ENCODE assay signal across 15 cellular contexts in the genomic region with DNA sequence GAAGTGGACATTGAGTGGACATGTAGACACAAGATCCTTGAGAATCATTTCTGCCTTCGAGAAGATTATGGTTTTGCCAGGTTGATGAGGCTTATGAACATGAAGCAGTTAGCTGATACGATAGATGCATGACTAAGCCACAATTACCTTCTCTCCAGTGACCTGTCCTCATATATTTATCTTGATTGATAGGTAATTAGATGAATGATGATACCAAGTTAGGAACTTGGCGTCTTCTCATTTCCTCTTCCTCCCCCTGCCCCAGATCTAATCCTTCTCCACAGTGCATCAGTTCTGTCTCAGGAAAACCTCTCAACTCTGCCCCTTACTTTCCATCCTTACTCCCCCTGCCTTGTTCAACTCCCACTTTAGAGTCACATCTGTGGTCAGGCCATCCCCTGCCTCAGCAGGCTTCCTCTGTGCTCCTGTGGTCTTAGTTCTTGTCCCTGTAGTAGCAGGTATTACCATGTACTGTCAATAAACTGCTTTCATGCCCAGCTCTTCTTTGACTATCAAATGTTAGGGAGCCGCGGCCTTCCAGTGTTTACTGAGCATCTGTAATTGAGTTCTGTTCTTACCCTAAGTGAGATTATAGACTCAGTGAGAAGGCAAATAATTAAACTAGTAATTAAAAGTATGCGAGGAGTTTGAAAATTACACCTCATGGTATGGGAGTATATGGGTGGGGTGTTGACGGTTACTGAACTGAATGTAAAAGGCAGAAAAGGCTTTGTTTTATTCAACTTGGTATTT. TPM values are rescaled to one million over a fixed set of nuclear protein-coding genes. Genes with fewer than 3 reads are reported as not detected.
"Had no signal": no experiment of that assay in that cellular context is flagged by ENCODE, and none has a peak within 500 bp of the region (broad histone marks: within the 10 kb centered on the region; RNA-seq: fewer than 3 reads in every experiment).

No MANE protein-coding gene starts in this region.

- ATAC-seq: gastrocnemius medialis, heart left ventricle had no signal

- H3K36me3 Mint-ChIP-seq: activated naive CD4-positive, alpha-beta T cell treated with anti-CD3 and anti-CD28 coated beads, Interleukin-2, amount 10 ng/mL, durations not matched to agents 7 days and 5 days; immature natural killer cell had no signal

- H3K9me3 Mint-ChIP-seq: activated naive CD4-positive, alpha-beta T cell treated with anti-CD3 and anti-CD28 coated beads, Interleukin-2, amount 10 ng/mL, durations not matched to agents 7 days and 5 days; activated T-helper 2 cell treated with anti-CD3 and anti-CD28 coated beads, Interferon-gamma antibody, Interleukin-2, Interleukin-4, amounts not matched to agents 10 μg/mL and 5 μg/mL and 100 μg/mL, durations not matched to agents 14 hours and 24 hours and 36 hours; endodermal cell; immature natural killer cell had no signal

- H3K27ac ChIP-seq: adrenal gland, gastrocnemius medialis, sigmoid colon, thyroid gland, vagina had no signal

- H3K4me3 Mint-ChIP-seq: activated naive CD4-positive, alpha-beta T cell treated with anti-CD3 and anti-CD28 coated beads, Interleukin-2, amount 10 ng/mL, durations not matched to agents 7 days and 5 days; endodermal cell; immature natural killer cell had no signal

- DNase-seq: activated CD4-positive, alpha-beta T cell treated with anti-CD3 and anti-CD28 coated beads, Interleukin-2, amount 50 U/mL, for 4 hours; activated CD4-positive, CD25-positive, alpha-beta regulatory T cell treated with anti-CD3 and anti-CD28 coated beads, Interleukin-2, amount 50 U/mL, for 72 hours; activated naive CD4-positive, alpha-beta T cell treated with anti-CD3 and anti-CD28 coated beads, Interleukin-2, amount 10 ng/mL, durations not matched to agents 7 days and 5 days; adrenal gland; dorsolateral prefrontal cortex; endodermal cell; gastrocnemius medialis; heart left ventricle; immature natural killer cell; sigmoid colon; stimulated activated CD4-positive, alpha-beta T cell treated with anti-CD3 and anti-CD28 coated beads, Interleukin-1b, Interleukin-23, amount 100 ng/mL, for 48 hours; T-helper 9 cell; thyroid gland had no signal

- H3K9me3 ChIP-seq: adrenal gland, gastrocnemius medialis, heart left ventricle, sigmoid colon, thyroid gland, vagina had no signal

- H3K4me1 ChIP-seq: thyroid gland, vagina had no signal

- H3K4me3 ChIP-seq: adrenal gland, gastrocnemius medialis, heart left ventricle, sigmoid colon, thyroid gland, vagina had no signal

- H3K36me3 ChIP-seq: adrenal gland, gastrocnemius medialis, heart left ventricle, sigmoid colon, thyroid gland, vagina had no signal

- H3K27me3 ChIP-seq: adrenal gland, dorsolateral prefrontal cortex, gastrocnemius medialis, heart left ventricle, sigmoid colon, thyroid gland, vagina had no signal

- H3K27ac Mint-ChIP-seq: activated naive CD4-positive, alpha-beta T cell treated with anti-CD3 and anti-CD28 coated beads, Interleukin-2, amount 10 ng/mL, durations not matched to agents 7 days and 5 days; activated T-helper 2 cell treated with anti-CD3 and anti-CD28 coated beads, Interferon-gamma antibody, Interleukin-2, Interleukin-4, amounts not matched to agents 10 μg/mL and 5 μg/mL and 100 μg/mL, durations not matched to agents 14 hours and 24 hours and 36 hours; endodermal cell; immature natural killer cell had no signal

RNA-seq across cellular contexts. Expression of gene ST6GALNAC3, which starts 5.1 kb away (rescaled TPM):
- total RNA-seq: activated T-helper 2 cell treated with anti-CD3 and anti-CD28 coated beads, Interferon-gamma antibody, Interleukin-2, Interleukin-4, amounts not matched to agents 10 μg/mL and 5 μg/mL and 100 μg/mL, durations not matched to agents 14 hours and 24 hours and 36 hours had no signal
- polyA plus RNA-seq: immature natural killer cell had no signal
